In the genomic region with DNA sequence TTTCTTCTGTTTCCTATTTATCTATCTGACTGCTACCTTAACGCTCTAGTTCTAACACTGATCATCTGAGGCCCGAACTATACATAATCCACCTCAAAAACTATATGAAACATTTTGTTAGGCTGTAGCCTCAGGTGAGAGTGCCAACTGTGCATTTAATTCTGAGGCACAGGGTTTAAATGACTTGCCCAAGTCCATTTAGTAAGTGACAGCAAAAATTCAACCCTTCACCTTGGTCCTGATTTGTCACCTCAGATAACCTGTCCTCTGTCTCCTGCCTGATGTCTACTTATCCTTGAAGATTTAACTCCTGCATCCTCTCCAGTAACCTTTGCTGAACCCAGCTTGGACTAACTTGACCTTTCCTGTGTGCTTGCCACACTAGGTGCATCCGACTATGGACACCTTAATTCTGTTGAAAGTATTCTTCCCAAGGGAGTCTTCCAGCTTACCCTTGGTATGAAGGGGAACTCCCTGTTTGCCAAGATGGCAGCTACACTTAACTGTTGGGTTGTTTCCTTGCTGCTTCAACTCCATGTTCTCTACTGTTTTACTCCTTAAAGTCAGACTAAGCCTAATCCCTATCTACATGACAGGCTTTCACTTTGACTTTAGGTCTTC, we compare ENCODE assay signal across 17 cellular contexts. TPM values are rescaled to one million over a fixed set of nuclear protein-coding genes. Genes with fewer than 3 reads are reported as not detected.
DNase-seq lines count a peak whose midpoint lies in the region; ATAC-seq, FAIRE-seq and TF ChIP-seq lines count a peak whose summit lies in the region.
"Had no signal": no experiment of that assay in that cellular context is flagged by ENCODE, and none has a peak within 500 bp of the region (broad histone marks: within the 10 kb centered on the region; RNA-seq: fewer than 3 reads in every experiment).

No MANE protein-coding gene starts in this region.

- H2AK5ac ChIP-seq in H1 (ENCODE audit: low read depth, low read length), result no peak overlapping the region

- H3K36me3 Mint-ChIP-seq in activated naive CD4-positive, alpha-beta T cell treated with anti-CD3 and anti-CD28 coated beads, Interleukin-2, amount 50 U/mL, for 24 hours, result peaks cover 4% of the 10 kb centered on the region
- peaks cover 42% of the 10 kb centered on the region for H3K36me3 Mint-ChIP-seq in stimulated activated effector memory CD8-positive, alpha-beta T cell treated with anti-CD3 and anti-CD28 coated beads, Interleukin-12 subunit alpha, Interleukin-12 subunit beta, amount 100 ng/mL, for 72 hours

- peaks cover 0 to 1% (median 0%) of the 10 kb centered on the region in 4 experiments; a peak in 1 of 7 replicates for H3K27me3 ChIP-seq in H1 (replicated peaks in 1 of 4; ENCODE audit: control insufficient read depth in 3 of 4, extremely low read depth in 1 of 4, insufficient read depth in 3 of 4, low read length in 3 of 4)
- H3K27me3 ChIP-seq: body of pancreas, SJSA1, thyroid gland had no signal

- peak in 1 of 2 experiments; percentile 53; a peak in 1 of 3 replicates for TF ChIP-seq POLR2A in H1 (IDR thresholded peaks at IDR 0.05; ENCODE audit: control extremely low read depth in 1 of 2, low read depth in 2 of 2, low read length in 2 of 2)

- H2BK5ac ChIP-seq in H1 (ENCODE audit: low read depth, low read length), result no peak overlapping the region

- H3K4ac ChIP-seq in H1 (replicated peaks; ENCODE audit: insufficient read length, low read depth, low read length), result no peak overlapping the region

- H3K9me3 Mint-ChIP-seq in activated naive CD4-positive, alpha-beta T cell treated with anti-CD3 and anti-CD28 coated beads, Interleukin-2, amount 50 U/mL, for 24 hours, result no peaks in the 10 kb centered on the region
- H3K9me3 Mint-ChIP-seq in stimulated activated effector memory CD8-positive, alpha-beta T cell treated with anti-CD3 and anti-CD28 coated beads, Interleukin-12 subunit alpha, Interleukin-12 subunit beta, amount 100 ng/mL, for 72 hours, result no peaks in the 10 kb centered on the region
- H3K9me3 Mint-ChIP-seq: activated CD4-positive, alpha-beta memory T cell treated with anti-CD3 and anti-CD28 coated beads for 36 hours had no signal

- DNase-seq in activated naive CD4-positive, alpha-beta T cell treated with anti-CD3 and anti-CD28 coated beads, Interleukin-2, amount 50 U/mL, for 16 hours, result no peak
- DNase-seq in NCI-H226 (peak; percentile 24), H1 (ENCODE audit: low read depth in 1 of 2, low spot score in 2 of 2) (no peak), NCI-H2227 treated with DMSO at 0.1 percent for 48 hours (lab: John Stamatoyannopoulos, UW) (no peak), NCI-H1417 (lab: John Stamatoyannopoulos, UW) (no peak), DMS114 treated with DMSO at 0.1 percent for 48 hours (lab: John Stamatoyannopoulos, UW; ENCODE audit: unreplicated experiment) (no peak)
- DNase-seq in stimulated activated effector memory CD8-positive, alpha-beta T cell treated with anti-CD3 and anti-CD28 coated beads, Interleukin-12 subunit alpha, Interleukin-12 subunit beta, amount 100 ng/mL, for 72 hours (ENCODE audit: low spot score in 2 of 2), result no peak
- DNase-seq: activated CD4-positive, alpha-beta memory T cell treated with anti-CD3 and anti-CD28 coated beads for 36 hours; body of pancreas; DMS153; H7; NCI-H1048; right cardiac atrium; stimulated activated CD8-positive, alpha-beta memory T cell treated with anti-CD3 and anti-CD28 coated beads, Interleukin-4, amount 100 ng/mL, for 48 hours; thyroid gland had no signal

- H3K27me3 Mint-ChIP-seq in activated naive CD4-positive, alpha-beta T cell treated with anti-CD3 and anti-CD28 coated beads, Interleukin-2, amount 50 U/mL, for 24 hours, result no peaks in the 10 kb centered on the region
- H3K27me3 Mint-ChIP-seq: activated CD4-positive, alpha-beta memory T cell treated with anti-CD3 and anti-CD28 coated beads for 36 hours had no signal

- H3K56ac ChIP-seq in H1 (replicated peaks; ENCODE audit: insufficient read length, low read depth, low read length), result no peak overlapping the region

- no peak overlapping the region for H2BK12ac ChIP-seq in H1 (ENCODE audit: low read depth, low read length)

- TF ChIP-seq CTCF in H1 (IDR thresholded peaks at IDR 0.05; ENCODE audit: control extremely low read depth in 1 of 3, insufficient read depth in 1 of 3, low read depth in 1 of 3, low read length in 3 of 3), result no peak

- H3K18ac ChIP-seq in H1 (ENCODE audit: extremely low read depth, low read length), result no peak overlapping the region

- no peak overlapping the region for H3K14ac ChIP-seq in H1 (ENCODE audit: insufficient read length)

- H4K8ac ChIP-seq in H1 (ENCODE audit: extremely low read depth, insufficient read depth, low read length), result no peak overlapping the region

- no peaks in the 10 kb centered on the region for H3K23me2 ChIP-seq in H1 (ENCODE audit: low read depth, low read length)

- no peak for TF ChIP-seq RAD21 in H1 (IDR thresholded peaks at IDR 0.05 in 1 of 2, conservative IDR thresholded peaks at IDR 0.05 in 1 of 2; ENCODE audit: low read depth in 2 of 2, low read length in 2 of 2)

- whole genome bisulfite sequencing in H1 (ENCODE audit: extremely low coverage in 1 of 2, insufficient coverage in 1 of 2, insufficient read length in 1 of 2, insufficient replicate concordance in 2 of 2, low coverage in 1 of 2, low lambda C conversion rate in 2 of 2, missing lambda C conversion rate in 1 of 2), 2 experiments, result 80% methylated on average over 3 of the region's 3 CpGs; no CpG with 5 or more reads in 1 of the 2 experiments

- H4K5ac ChIP-seq in H1 (ENCODE audit: insufficient read length, low read depth, low read length), result no peak overlapping the region

- H3K9ac ChIP-seq in H1 (replicated peaks in 1 of 4; ENCODE audit: extremely low read depth in 1 of 4, low read depth in 3 of 4, low read length in 3 of 4), result no peak overlapping the region

- no peaks in the 10 kb centered on the region for H3K9me3 ChIP-seq in H1 (ENCODE audit: insufficient read depth in 2 of 2, low read depth in 1 of 2, low read length in 1 of 2)
- H3K9me3 ChIP-seq: body of pancreas, SJSA1, thyroid gland had no signal

- H3K79me2 ChIP-seq in H1 (ENCODE audit: control insufficient read depth in 1 of 2, insufficient read depth in 2 of 2, low read length in 2 of 2), result no peaks in the 10 kb centered on the region

- CTCF ChIA-PET in H1 (lab: Charles Lee; ENCODE audit: partially characterized antibody), result interaction anchor here (1.1 to 1.8 kb wide), 5 partner anchors 13 to 34 kb away, joined by 3 to 5 read pairs (median 4); no protein-coding TSS in a partner anchor

- FAIRE-seq in H1 (lab: Jason Lieb, UNC), result no peak

- no peaks in the 10 kb centered on the region for H3K4me1 ChIP-seq in H1 (replicated peaks in 1 of 4; ENCODE audit: control insufficient read depth in 3 of 4, insufficient read depth in 4 of 4, low read length in 3 of 4)
- H3K4me1 ChIP-seq: body of pancreas, SJSA1, thyroid gland had no signal

- no peak overlapping the region for H3K4me2 ChIP-seq in H1 (ENCODE audit: insufficient read depth in 1 of 2, low read depth in 2 of 2, low read length in 2 of 2)

- no peaks in the 10 kb centered on the region; a peak in 1 of 8 replicates for H3K36me3 ChIP-seq in H1 (ENCODE audit: control insufficient read depth in 2 of 4, insufficient read depth in 4 of 4, low read length in 3 of 4)
- H3K36me3 ChIP-seq: thyroid gland had no signal

- no peak overlapping the region for H4K91ac ChIP-seq in H1 (replicated peaks; ENCODE audit: insufficient read length, low read length)

- H2BK120ac ChIP-seq in H1 (replicated peaks; ENCODE audit: low read depth, low read length), result no peak overlapping the region

- H3K27ac Mint-ChIP-seq in activated naive CD4-positive, alpha-beta T cell treated with anti-CD3 and anti-CD28 coated beads, Interleukin-2, amount 50 U/mL, for 24 hours, result peak overlapping the region; percentile 74
- peak overlapping the region; percentile 37 for H3K27ac Mint-ChIP-seq in stimulated activated effector memory CD8-positive, alpha-beta T cell treated with anti-CD3 and anti-CD28 coated beads, Interleukin-12 subunit alpha, Interleukin-12 subunit beta, amount 100 ng/mL, for 72 hours
- H3K27ac Mint-ChIP-seq: activated CD4-positive, alpha-beta memory T cell treated with anti-CD3 and anti-CD28 coated beads for 36 hours had no signal

- no peak overlapping the region for H3K4me3 ChIP-seq in H1 (ENCODE audit: extremely low read depth in 1 of 4, insufficient read depth in 2 of 4, low read depth in 3 of 4, low read length in 4 of 4)
- H3K4me3 ChIP-seq: body of pancreas, SJSA1, thyroid gland had no signal

- H4K20me1 ChIP-seq in H1 (replicated peaks in 1 of 2; ENCODE audit: control insufficient read depth in 1 of 2, insufficient read depth in 2 of 2, low read length in 2 of 2), result no peaks in the 10 kb centered on the region

- H2AFZ ChIP-seq in H1 (ENCODE audit: low read length), result no peak overlapping the region

- no peak overlapping the region for H3K4me3 Mint-ChIP-seq in activated naive CD4-positive, alpha-beta T cell treated with anti-CD3 and anti-CD28 coated beads, Interleukin-2, amount 50 U/mL, for 24 hours
- H3K4me3 Mint-ChIP-seq in stimulated activated effector memory CD8-positive, alpha-beta T cell treated with anti-CD3 and anti-CD28 coated beads, Interleukin-12 subunit alpha, Interleukin-12 subunit beta, amount 100 ng/mL, for 72 hours, result no peak overlapping the region
- H3K4me3 Mint-ChIP-seq: activated CD4-positive, alpha-beta memory T cell treated with anti-CD3 and anti-CD28 coated beads for 36 hours had no signal

- no peaks in the 10 kb centered on the region for H3K79me1 ChIP-seq in H1 (ENCODE audit: low read depth, low read length)

- H2BK15ac ChIP-seq in H1 (ENCODE audit: low read length), result no peak overlapping the region

- POLR2A ChIA-PET in H1 (lab: Charles Lee; ENCODE audit: partially characterized antibody), result interaction anchor here (0.9 to 2.4 kb wide), 9 partner anchors 8 to 128 kb away, joined by 3 to 11 read pairs (median 5); no protein-coding TSS in a partner anchor

- H3K4me1 Mint-ChIP-seq in activated naive CD4-positive, alpha-beta T cell treated with anti-CD3 and anti-CD28 coated beads, Interleukin-2, amount 50 U/mL, for 24 hours, result peaks cover 3% of the 10 kb centered on the region
- H3K4me1 Mint-ChIP-seq in stimulated activated effector memory CD8-positive, alpha-beta T cell treated with anti-CD3 and anti-CD28 coated beads, Interleukin-12 subunit alpha, Interleukin-12 subunit beta, amount 100 ng/mL, for 72 hours, result no peaks in the 10 kb centered on the region

- ATAC-seq in stimulated activated effector memory CD8-positive, alpha-beta T cell treated with anti-CD3 and anti-CD28 coated beads, Interleukin-12 subunit alpha, Interleukin-12 subunit beta, amount 100 ng/mL, for 72 hours, result no peak
- ATAC-seq: body of pancreas had no signal

- no peak for TF ChIP-seq EP300 in H1 (IDR thresholded peaks at IDR 0.05; ENCODE audit: borderline replicate concordance in 1 of 2, low read depth in 2 of 2, low read length in 2 of 2)

- 0 out of 2 replicates have a peak overlapping the region, but pooled peaks have one; percentile 6 for H3K27ac ChIP-seq in H1 (ENCODE audit: low read depth, low read length)
- H3K27ac ChIP-seq: body of pancreas, SJSA1, thyroid gland had no signal

- H2BK20ac ChIP-seq in H1 (ENCODE audit: low read length), result no peak overlapping the region

- no peak overlapping the region for H3K23ac ChIP-seq in H1 (ENCODE audit: insufficient read length)

RNA-seq across cellular contexts. Expression of a gene that starts 23.5 kb away (rescaled TPM):
- 0.61 and 0.76 TPM in 2 replicates for total RNA-seq in H1 (2021; fragmentation: NEBNext Ultra II Directional; extraction: Animal tissue kit (Norgen Biotek cat#: 25700))
- 0.42 and 0.79 TPM in 2 replicates for polyA plus RNA-seq in H1 (2011; rRNA removed)
- polyA plus RNA-seq in H1 (2011; cell fraction: cytosol; rRNA removed), result 0.57 TPM
- 0.64 TPM for polyA plus RNA-seq in H1 (2011; cell fraction: nucleus; rRNA removed)
- 0.28 to 0.55 TPM (median 0.38 TPM) in 4 replicates for polyA plus RNA-seq in H1 (2012, experiment 1 of 2)
- 0.05 TPM for polyA plus RNA-seq in H1 (2012, experiment 2 of 2)
- 3.4 TPM for polyA plus RNA-seq in H1 (2013, experiment 1 of 2)
- polyA plus RNA-seq in H1 (2013, experiment 2 of 2), result 3.5 TPM
- polyA minus RNA-seq in H1 (2011; rRNA and poly(A)+ RNA removed), result 0.19 and 0.49 TPM in 2 replicates
- not detected for polyA minus RNA-seq in H1 (2011; cell fraction: cytosol; rRNA and poly(A)+ RNA removed)
- 1.4 TPM for polyA minus RNA-seq in H1 (2011; cell fraction: nucleus; rRNA and poly(A)+ RNA removed)
